24 cellular contexts compared by ENCODE assay signal in genomic region chrX:103793541-103793932, GRCh38. TPM values are rescaled to one million over a fixed set of nuclear protein-coding genes. Genes with fewer than 3 reads are reported as not detected.
DNase-seq lines count a peak whose midpoint lies in the region; ATAC-seq and TF ChIP-seq lines count a peak whose summit lies in the region.
"Had no signal": no experiment of that assay in that cellular context is flagged by ENCODE, and none has a peak within 500 bp of the region (broad histone marks: within the 10 kb centered on the region; RNA-seq: fewer than 3 reads in every experiment).

No MANE protein-coding gene starts in this region.

- WGBS in lower leg skin, 2 donors, result 47 to 48% methylated on average over 2 of the region's 2 CpGs

- H3K27me3 Mint-ChIP-seq in GM23338 (ENCODE audit: insufficient read depth, low read depth, poor library complexity), result peaks cover 2% of the 10 kb centered on the region
- H3K27me3 Mint-ChIP-seq: activated naive CD8-positive, alpha-beta T cell treated with anti-CD3 and anti-CD28 coated beads, Interleukin-2, amount 10 ng/mL, durations not matched to agents 7 days and 5 days had no signal

- no peaks in the 10 kb centered on the region for H3K36me3 ChIP-seq in GM23338 (ENCODE audit: insufficient read depth)
- H3K36me3 ChIP-seq: BE2C, tibial artery had no signal

- H2AFZ ChIP-seq in GM23338, result no peak overlapping the region

- H3K79me2 ChIP-seq in GM23338 (replicated peaks; ENCODE audit: insufficient read depth), result no peaks in the 10 kb centered on the region

- no peaks in the 10 kb centered on the region for H3F3A ChIP-seq in GM23338 (replicated peaks; ENCODE audit: low read depth)

- H3K4me2 ChIP-seq in GM23338, result no peak overlapping the region
- H3K4me2 ChIP-seq: smooth muscle cell had no signal

- no peak for DNase-seq in GM23338 (ENCODE audit: low spot score)
- DNase-seq in fibroblast of pulmonary artery (ENCODE audit: low read depth), result peak; percentile 44
- no peak for DNase-seq in sciatic nerve (ENCODE audit: low spot score)
- no peak for DNase-seq in lower leg skin (ENCODE audit: low spot score in 2 of 2)
- DNase-seq: activated naive CD8-positive, alpha-beta T cell treated with anti-CD3 and anti-CD28 coated beads, Interleukin-2, amount 10 ng/mL, durations not matched to agents 7 days and 5 days; BE2C; effector memory CD4-positive, alpha-beta T cell; GF-D8; H7; kidney glomerular epithelial cell; NCI-H1436 treated with DMSO at 0.1 percent for 48 hours; NCI-H446; SHP77 treated with DMSO at 0.1 percent for 48 hours; stimulated activated CD4-positive, alpha-beta T cell treated with anti-CD3 and anti-CD28 coated beads, Interleukin-4, amount 100 ng/mL, for 4 hours; tibial artery had no signal

- no peaks in the 10 kb centered on the region for H3K9me3 Mint-ChIP-seq in GM23338
- H3K9me3 Mint-ChIP-seq: activated naive CD8-positive, alpha-beta T cell treated with anti-CD3 and anti-CD28 coated beads, Interleukin-2, amount 10 ng/mL, durations not matched to agents 7 days and 5 days; activated T-helper 1 cell treated with anti-CD3 and anti-CD28 coated beads, Interleukin-12 subunit alpha, Interleukin-12 subunit beta, Interleukin-2, Interleukin-4 antibody, amounts not matched to agents 30 ng/mL and 10 ng/mL and 1 ng/mL, durations not matched to agents 14 hours and 24 hours and 36 hours; T-helper 2 cell treated with Interferon-gamma antibody and Interleukin-4, amounts not matched to agents 5 μg/mL and 100 μg/mL, for 36 hours had no signal

- no peaks in the 10 kb centered on the region for H3K27me3 ChIP-seq in GM23338 (ENCODE audit: insufficient read depth)
- H3K27me3 ChIP-seq: BE2C, tibial artery had no signal

- no peaks in the 10 kb centered on the region for H4K20me1 ChIP-seq in GM23338 (replicated peaks; ENCODE audit: insufficient read depth)

- H3K27ac Mint-ChIP-seq in GM23338, result peak overlapping the region; percentile 75; the same call in 1 of the 2 replicates
- H3K27ac Mint-ChIP-seq: activated naive CD8-positive, alpha-beta T cell treated with anti-CD3 and anti-CD28 coated beads, Interleukin-2, amount 10 ng/mL, durations not matched to agents 7 days and 5 days; activated T-helper 1 cell treated with anti-CD3 and anti-CD28 coated beads, Interleukin-12 subunit alpha, Interleukin-12 subunit beta, Interleukin-2, Interleukin-4 antibody, amounts not matched to agents 30 ng/mL and 10 ng/mL and 1 ng/mL, durations not matched to agents 14 hours and 24 hours and 36 hours; T-helper 2 cell treated with Interferon-gamma antibody and Interleukin-4, amounts not matched to agents 5 μg/mL and 100 μg/mL, for 36 hours had no signal

- H3K9me2 ChIP-seq in GM23338 (ENCODE audit: insufficient read depth), result no peaks in the 10 kb centered on the region

- H3K4me3 ChIP-seq in GM23338, result no peak overlapping the region
- 0 out of 2 replicates have a peak overlapping the region, but pooled peaks have one; percentile 20 for H3K4me3 ChIP-seq in WI38 (ENCODE audit: low read depth, low read length)
- H3K4me3 ChIP-seq in fibroblast of pulmonary artery (replicated peaks; ENCODE audit: low read depth, low read length), result peak overlapping the region; percentile 33
- H3K4me3 ChIP-seq in lower leg skin (ENCODE audit: low read depth, poor library complexity, severe bottlenecking), result no peak overlapping the region
- H3K4me3 ChIP-seq: smooth muscle cell, tibial artery had no signal

- no peaks in the 10 kb centered on the region for H3K4me1 ChIP-seq in GM23338 (ENCODE audit: insufficient read depth)
- H3K4me1 ChIP-seq: BE2C had no signal

- no peak for TF ChIP-seq POLR2A in lower leg skin (IDR thresholded peaks at IDR 0.05)

- H3K4me3 Mint-ChIP-seq in GM23338, result no peak overlapping the region
- H3K4me3 Mint-ChIP-seq: activated naive CD8-positive, alpha-beta T cell treated with anti-CD3 and anti-CD28 coated beads, Interleukin-2, amount 10 ng/mL, durations not matched to agents 7 days and 5 days; activated T-helper 1 cell treated with anti-CD3 and anti-CD28 coated beads, Interleukin-12 subunit alpha, Interleukin-12 subunit beta, Interleukin-2, Interleukin-4 antibody, amounts not matched to agents 30 ng/mL and 10 ng/mL and 1 ng/mL, durations not matched to agents 14 hours and 24 hours and 36 hours; T-helper 2 cell treated with Interferon-gamma antibody and Interleukin-4, amounts not matched to agents 5 μg/mL and 100 μg/mL, for 36 hours had no signal

- TF ChIP-seq CTCF in GM23338 (conservative IDR thresholded peaks at IDR 0.05; ENCODE audit: low read depth in 2 of 2), result no peak
- TF ChIP-seq CTCF in WI38 (IDR thresholded peaks at IDR 0.05; ENCODE audit: low read depth, low read length), result no peak
- TF ChIP-seq CTCF in fibroblast of pulmonary artery (IDR thresholded peaks at IDR 0.05; ENCODE audit: low read length, missing control alignments), result no peak
- TF ChIP-seq CTCF in lower leg skin (IDR thresholded peaks at IDR 0.05), result no peak

- intact Hi-C loops in sciatic nerve (cut with DNase I), result no loop called here
- intact Hi-C loops in lower leg skin (cut with DNase I; ENCODE audit: low total_unique reads), result no loop called here

- 0 out of 2 replicates have a peak overlapping the region, but pooled peaks have one; percentile 74 for H3K27ac ChIP-seq in GM23338 (ENCODE audit: low read depth)
- H3K27ac ChIP-seq: tibial artery had no signal

- ATAC-seq in GM23338, result peak; percentile 56
- peak; percentile 76 for ATAC-seq in sciatic nerve
- no peak for ATAC-seq in GM19035 (IDR thresholded peaks at IDR 0.05; ENCODE audit: unreplicated experiment)
- ATAC-seq in HG03571 (IDR thresholded peaks at IDR 0.05; ENCODE audit: unreplicated experiment), result no peak
- ATAC-seq in HG03460 (IDR thresholded peaks at IDR 0.05; ENCODE audit: unreplicated experiment), result no peak
- ATAC-seq: activated CD4-positive, CD25-positive, alpha-beta regulatory T cell treated with anti-CD3 and anti-CD28 coated beads, Interleukin-2, amount 50 U/mL, for 24 hours had no signal

- peaks cover 23% of the 10 kb centered on the region for H3K36me3 Mint-ChIP-seq in GM23338 (ENCODE audit: low read depth)
- H3K36me3 Mint-ChIP-seq: activated naive CD8-positive, alpha-beta T cell treated with anti-CD3 and anti-CD28 coated beads, Interleukin-2, amount 10 ng/mL, durations not matched to agents 7 days and 5 days had no signal

- H3K4me1 Mint-ChIP-seq in GM23338, result peaks cover 4% of the 10 kb centered on the region; the same call in 1 of the 3 replicates
- H3K4me1 Mint-ChIP-seq: activated naive CD8-positive, alpha-beta T cell treated with anti-CD3 and anti-CD28 coated beads, Interleukin-2, amount 10 ng/mL, durations not matched to agents 7 days and 5 days had no signal

TF ChIP-seq in GM23338, 12 proteins besides CTCF, POLR2A, EP300 and RAD21 (continues in another document):
- no peak for TF ChIP-seq ZNF331 (CRISPR knock-in tag; IDR thresholded peaks at IDR 0.05; ENCODE audit: low read depth)
- TF ChIP-seq REST (IDR thresholded peaks at IDR 0.05; ENCODE audit: unreplicated experiment), result no peak
- no peak for TF ChIP-seq CREB1 (CRISPR knock-in tag; IDR thresholded peaks at IDR 0.05; ENCODE audit: low read depth)
- TF ChIP-seq EZH2phosphoT487 (IDR thresholded peaks at IDR 0.05; ENCODE audit: unreplicated experiment), result no peak

RNA-seq across cellular contexts. Expression of gene PLP1, which starts 16.9 kb away (rescaled TPM):
- 49.9 and 66.9 TPM in 2 replicates for total RNA-seq in GM23338 (2014; rRNA removed; shearing (Covaris generic))
- polyA plus RNA-seq in GM23338 (2016; fragmentation: Nextera tagmentation; extraction: Ambion mirVana), result 30.2 and 36.9 TPM in 2 replicates
- total RNA-seq in sciatic nerve (637 TPM), lower leg skin (10 to 100 TPM in 2 of 4 donors, 1 to 10 TPM in 2; 5.4 to 15.7 (median 10.6) TPM)
- total RNA-seq: activated CD8-positive, alpha-beta memory T cell treated with anti-CD3 and anti-CD28 coated beads for 36 hours; activated naive CD8-positive, alpha-beta T cell treated with anti-CD3 and anti-CD28 coated beads, Interleukin-2, amount 10 ng/mL, durations not matched to agents 7 days and 5 days; activated T-helper 1 cell treated with anti-CD3 and anti-CD28 coated beads, Interleukin-12 subunit alpha, Interleukin-12 subunit beta, Interleukin-2, Interleukin-4 antibody, amounts not matched to agents 30 ng/mL and 10 ng/mL and 1 ng/mL, durations not matched to agents 14 hours and 24 hours and 36 hours; smooth muscle cell had no signal
- polyA plus RNA-seq: smooth muscle cell had no signal

RNA-seq across cellular contexts. Expression of gene RAB9B, which starts 38.5 kb away (rescaled TPM):
- 0.28 and 0.78 TPM in 2 replicates for total RNA-seq in GM23338 (2014; rRNA removed; shearing (Covaris generic))
- polyA plus RNA-seq in GM23338 (2016; fragmentation: Nextera tagmentation; extraction: Ambion mirVana), result 0.07 and 0.24 TPM in 2 replicates
- total RNA-seq in sciatic nerve, result 3.8 TPM
- under 1 TPM; 0.11 to 0.55 (median 0.32) TPM for total RNA-seq in lower leg skin
- polyA plus RNA-seq: smooth muscle cell had no signal

Comparison
In these comparisons a context has a peak if more than half of its experiments do, and no peak if none do; other contexts are left out.
1. ATAC-seq: peak in GM23338 (single experiment) and sciatic nerve (single experiment); none in GM19035 (single experiment), HG03571 (single experiment) and HG03460 (single experiment).
2. H3K4me3 ChIP-seq: peak in WI38 (single experiment) and fibroblast of pulmonary artery (single experiment); none in GM23338 (single experiment) and lower leg skin (single experiment).